8 cellular contexts compared by ENCODE assay signal in the genomic region with DNA sequence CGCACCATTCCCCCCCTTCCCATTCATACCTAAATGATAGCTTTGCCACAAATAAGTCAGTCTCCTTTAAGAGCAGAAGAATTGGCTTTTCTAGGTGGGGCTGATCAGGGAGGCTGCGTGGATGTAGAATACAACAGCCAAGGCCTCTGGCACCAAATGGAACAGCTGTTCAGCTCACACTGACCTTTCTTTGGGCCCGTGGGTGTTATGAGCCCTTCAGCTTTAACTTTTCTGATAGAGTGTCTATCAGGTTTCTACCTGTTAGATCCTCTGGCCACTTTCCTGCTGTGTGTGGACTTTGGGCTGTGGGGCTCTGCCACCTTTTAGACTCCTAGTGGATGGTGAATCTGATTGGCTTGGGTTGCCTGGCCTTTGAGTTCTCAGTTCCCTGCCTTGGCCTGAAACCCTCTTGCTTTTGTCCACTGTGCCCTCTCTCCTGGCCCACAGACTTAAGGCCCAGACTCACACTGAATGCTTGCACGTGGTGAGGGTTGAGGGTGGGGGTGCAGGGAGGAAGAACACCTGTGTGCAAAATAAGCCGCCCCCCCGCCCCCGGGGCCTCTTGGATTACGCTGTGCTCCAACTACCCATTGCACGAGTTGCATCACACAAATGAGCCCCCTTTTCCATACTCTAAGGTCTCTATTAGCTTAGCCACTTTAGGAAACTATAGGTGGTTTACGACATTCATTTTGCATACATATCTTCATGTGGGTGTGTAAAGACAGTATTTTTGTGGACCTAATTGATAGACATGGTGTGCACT. TPM values are rescaled to one million over a fixed set of nuclear protein-coding genes. Genes with fewer than 3 reads are reported as not detected.
DNase-seq lines count a peak whose midpoint lies in the region; ATAC-seq and TF ChIP-seq lines count a peak whose summit lies in the region.

No MANE protein-coding gene starts in this region.

- WGBS in endodermal cell (ENCODE audit: insufficient coverage in 1 of 2, insufficient read length in 1 of 2), 2 experiments = 69 to 71% methylated on average over 3 to 9 of the region's 10 CpGs
- 59 to 64% methylated on average over 10 of the region's 10 CpGs for WGBS in tibial nerve, 2 donors

- no peaks in the 10 kb centered on the region for H3K36me3 Mint-ChIP-seq in HFFc6 (ENCODE audit: low read depth)
- H3K36me3 Mint-ChIP-seq in activated CD4-positive, alpha-beta T cell treated with anti-CD3 and anti-CD28 coated beads, Interleukin-2, amount 10 ng/mL, durations not matched to agents 7 days and 5 days (ENCODE audit: low read depth) = peaks cover 2% of the 10 kb centered on the region
- no peaks in the 10 kb centered on the region for H3K36me3 Mint-ChIP-seq in endodermal cell (ENCODE audit: low read depth)
- H3K36me3 Mint-ChIP-seq in naive thymus-derived CD8-positive, alpha-beta T cell = no peaks in the 10 kb centered on the region

- CTCF ChIA-PET in AG04450 (lab: Charles Lee) = interaction anchor here (0.6 to 2.4 kb wide), 31 partner anchors 9 to 1115 kb away, joined by 3 to 19 read pairs (median 4); no protein-coding TSS in a partner anchor
- CTCF ChIA-PET in activated CD4-positive, alpha-beta T cell treated with anti-CD3 and anti-CD28 coated beads, Interleukin-2, amount 10 ng/mL, durations not matched to agents 7 days and 5 days (lab: Charles Lee) = interaction anchor here (0.7 to 2.5 kb wide), 7 partner anchors 7 to 252 kb away, joined by 3 to 13 read pairs (median 4); no protein-coding TSS in a partner anchor

- H3K27me3 Mint-ChIP-seq in HFFc6 (ENCODE audit: insufficient read depth) (0 out of 2 replicates have a peak, but pooled peaks cover 7% of the 10 kb centered on the region), endodermal cell (ENCODE audit: insufficient read depth) (peaks cover 41% of the 10 kb centered on the region)
- H3K27me3 Mint-ChIP-seq in activated CD4-positive, alpha-beta T cell treated with anti-CD3 and anti-CD28 coated beads, Interleukin-2, amount 10 ng/mL, durations not matched to agents 7 days and 5 days = no peaks in the 10 kb centered on the region
- no peaks in the 10 kb centered on the region for H3K27me3 Mint-ChIP-seq in naive thymus-derived CD8-positive, alpha-beta T cell

- H3K27ac Mint-ChIP-seq in HFFc6 = peak overlapping the region; percentile 66
- H3K27ac Mint-ChIP-seq in activated CD4-positive, alpha-beta T cell treated with anti-CD3 and anti-CD28 coated beads, Interleukin-2, amount 10 ng/mL, durations not matched to agents 7 days and 5 days = peak overlapping the region; percentile 96
- no peak overlapping the region for H3K27ac Mint-ChIP-seq in endodermal cell
- peak overlapping the region; percentile 58 to 95 (median 94) for H3K27ac Mint-ChIP-seq in naive thymus-derived CD8-positive, alpha-beta T cell

- POLR2A ChIA-PET in AG04450 (lab: Yijun Ruan, JAX) = no interaction called here
- POLR2A ChIA-PET in activated CD4-positive, alpha-beta T cell treated with anti-CD3 and anti-CD28 coated beads, Interleukin-2, amount 10 ng/mL, durations not matched to agents 7 days and 5 days (lab: Charles Lee) = no interaction called here
- POLR2A ChIA-PET in naive thymus-derived CD8-positive, alpha-beta T cell (lab: Charles Lee) = interaction anchor here (0.6 to 1.9 kb wide), 11 partner anchors 13 to 1048 kb away, joined by 3 to 8 read pairs (median 3); partner anchors contain the start of gene TCF12

- DNase-seq in AG04450 (ENCODE audit: low read depth, low spot score) (no peak), HFFc6 (no peak), endodermal cell (peak; percentile 64), tibial nerve (ENCODE audit: low spot score in 2 of 2) (peak in 1 of 2 donors; percentile 7), NCI-H2171 treated with DMSO at 0.1 percent for 48 hours (lab: John Stamatoyannopoulos, UW) (no peak)
- DNase-seq in activated CD4-positive, alpha-beta T cell treated with anti-CD3 and anti-CD28 coated beads, Interleukin-2, amount 10 ng/mL, durations not matched to agents 7 days and 5 days = peak; percentile 16
- DNase-seq in naive thymus-derived CD8-positive, alpha-beta T cell = peak in 6 of 10 donors; percentile 10 to 25 (median 20)

- H3K27me3 ChIP-seq in AG04450 (ENCODE audit: control insufficient read depth, insufficient read depth, low read length) = no peaks in the 10 kb centered on the region
- H3K27me3 ChIP-seq in endodermal cell (ENCODE audit: control insufficient read depth, insufficient read depth, low read length, poor library complexity, severe bottlenecking) = peaks cover 36% of the 10 kb centered on the region
- no peaks in the 10 kb centered on the region for H3K27me3 ChIP-seq in tibial nerve

- H3K9ac ChIP-seq in endodermal cell (ENCODE audit: extremely low read depth, low read length, poor library complexity, severe bottlenecking) = no peak overlapping the region

- H3K4me3 ChIP-seq in AG04450 (ENCODE audit: low read depth, low read length) (peak overlapping the region; percentile 75), endodermal cell (ENCODE audit: low read length) (no peak overlapping the region), tibial nerve (peak overlapping the region; percentile 45 to 86 (median 62))

- H3K36me3 ChIP-seq in endodermal cell (ENCODE audit: control insufficient read depth, insufficient read depth, low read length) = no peaks in the 10 kb centered on the region
- no peaks in the 10 kb centered on the region for H3K36me3 ChIP-seq in tibial nerve

- TF ChIP-seq POLR2A in tibial nerve (IDR thresholded peaks at IDR 0.05) = no peak

- H3K4me1 Mint-ChIP-seq in HFFc6 (ENCODE audit: low read depth) = peaks cover 41% of the 10 kb centered on the region
- H3K4me1 Mint-ChIP-seq in activated CD4-positive, alpha-beta T cell treated with anti-CD3 and anti-CD28 coated beads, Interleukin-2, amount 10 ng/mL, durations not matched to agents 7 days and 5 days = peaks cover 32% of the 10 kb centered on the region
- H3K4me1 Mint-ChIP-seq in endodermal cell = peaks cover 31% of the 10 kb centered on the region
- H3K4me1 Mint-ChIP-seq in naive thymus-derived CD8-positive, alpha-beta T cell = peaks cover 16 to 43% (median 32%) of the 10 kb centered on the region in 4 donors

- ATAC-seq in naive thymus-derived CD8-positive, alpha-beta T cell = no peak
- ATAC-seq in HG03378 (IDR thresholded peaks at IDR 0.05; ENCODE audit: unreplicated experiment) = no peak

- peak overlapping the region; percentile 98 for H3K4me3 Mint-ChIP-seq in HFFc6
- H3K4me3 Mint-ChIP-seq in activated CD4-positive, alpha-beta T cell treated with anti-CD3 and anti-CD28 coated beads, Interleukin-2, amount 10 ng/mL, durations not matched to agents 7 days and 5 days = peak overlapping the region; percentile 88
- H3K4me3 Mint-ChIP-seq in endodermal cell = peak overlapping the region; percentile 87
- peak overlapping the region; percentile 75 to 96 (median 87) for H3K4me3 Mint-ChIP-seq in naive thymus-derived CD8-positive, alpha-beta T cell

- no peaks in the 10 kb centered on the region for H3K9me3 Mint-ChIP-seq in HFFc6
- H3K9me3 Mint-ChIP-seq in activated CD4-positive, alpha-beta T cell treated with anti-CD3 and anti-CD28 coated beads, Interleukin-2, amount 10 ng/mL, durations not matched to agents 7 days and 5 days = no peaks in the 10 kb centered on the region
- no peaks in the 10 kb centered on the region for H3K9me3 Mint-ChIP-seq in endodermal cell
- no peaks in the 10 kb centered on the region for H3K9me3 Mint-ChIP-seq in naive thymus-derived CD8-positive, alpha-beta T cell

- TF ChIP-seq CTCF in AG04450 (IDR thresholded peaks at IDR 0.05; ENCODE audit: low read depth, low read length) (no peak), HFFc6 (IDR thresholded peaks at IDR 0.05) (no peak), endodermal cell (conservative IDR thresholded peaks at IDR 0.05) (no peak), tibial nerve (IDR thresholded peaks at IDR 0.05) (no peak)

- no peaks in the 10 kb centered on the region for H3K9me3 ChIP-seq in AG04450 (ENCODE audit: control insufficient read depth, insufficient read depth, low read length)
- H3K9me3 ChIP-seq in endodermal cell (ENCODE audit: control insufficient read depth, low read length) = no peaks in the 10 kb centered on the region
- H3K9me3 ChIP-seq in tibial nerve = no peaks in the 10 kb centered on the region

- no peak for TF ChIP-seq EP300 in tibial nerve (IDR thresholded peaks at IDR 0.05)

- H3K4me1 ChIP-seq in endodermal cell (ENCODE audit: control insufficient read depth, insufficient read depth, low read length) (peaks cover 2% of the 10 kb centered on the region), tibial nerve (peaks cover 0 to 51% (median 26%) of the 10 kb centered on the region in 4 donors)

- H3K27ac ChIP-seq in AG04450 (ENCODE audit: low read depth, low read length) = peak overlapping the region; percentile 49
- peak overlapping the region; percentile 75 for H3K27ac ChIP-seq in endodermal cell (ENCODE audit: low read depth, low read length)
- peak overlapping the region; percentile 81 to 95 (median 86) for H3K27ac ChIP-seq in tibial nerve

RNA-seq across cellular contexts. Expression of gene RFX7, which starts 1.3 kb away (rescaled TPM):
- polyA plus RNA-seq in AG04450 (2011; rRNA removed) = 9.1 and 10.5 TPM in 2 replicates
- 32.9 and 37.7 TPM in 2 replicates for polyA minus RNA-seq in AG04450 (2011; rRNA and poly(A)+ RNA removed)
- total RNA-seq in HFFc6 (2021; fragmentation: NEBNext Ultra II Directional; extraction: Animal tissue kit (Norgen Biotek cat#: 25700)) = 10 to 100 TPM; 13.8 to 20.1 (median 16.5) TPM
- 10 to 100 TPM; 33.8 to 42.5 TPM for total RNA-seq in activated CD4-positive, alpha-beta T cell treated with anti-CD3 and anti-CD28 coated beads, Interleukin-2, amount 10 ng/mL, durations not matched to agents 7 days and 5 days
- total RNA-seq in endodermal cell (10 to 100 TPM; 19.3 to 25.3 TPM), tibial nerve (10 to 100 TPM in 2 of 4 donors, 1 to 10 TPM in 2; 7.1 to 13.8 (median 10.0) TPM)
- 31.3 TPM for polyA plus RNA-seq in endodermal cell (2013, experiment 1 of 2)
- polyA plus RNA-seq in endodermal cell (2013, experiment 2 of 2) = 32.4 TPM
- 10 to 100 TPM; 34.6 to 36.0 TPM for total RNA-seq in naive thymus-derived CD8-positive, alpha-beta T cell
- polyA plus RNA-seq in naive thymus-derived CD8-positive, alpha-beta T cell = 1 to 10 TPM; 3.0 to 4.2 (median 3.8) TPM

Comparison
In these comparisons a context has a peak if more than half of its experiments do, and no peak if none do; other contexts are left out.
1. DNase-seq: peak in activated CD4-positive, alpha-beta T cell treated with anti-CD3 and anti-CD28 coated beads, Interleukin-2, amount 10 ng/mL, durations not matched to agents 7 days and 5 days (single experiment), endodermal cell (single experiment) and naive thymus-derived CD8-positive, alpha-beta T cell (6 of 10); none in AG04450 (single experiment), HFFc6 (single experiment) and NCI-H2171 treated with DMSO at 0.1 percent for 48 hours (single experiment).
2. Peak in every context shown above with its lines, with median percentiles within 50 percentile points of each other: H3K27ac ChIP-seq and H3K4me3 Mint-ChIP-seq.